Comparison of ENCODE assay signal across 8 cellular contexts in genomic region chr19:38898788-38899446, GRCh38. TPM values are rescaled to one million over a fixed set of nuclear protein-coding genes. Genes with fewer than 3 reads are reported as not detected.
DNase-seq lines count a peak whose midpoint lies in the region; ATAC-seq and TF ChIP-seq lines count a peak whose summit lies in the region.

No MANE protein-coding gene starts in this region.

- 8 to 10% methylated on average over 25 of the region's 25 CpGs for WGBS in sigmoid colon, 2 donors

- intact Hi-C loops in left ventricle myocardium superior (cut with micrococcal nuclease) = no loop called here
- intact Hi-C loops in sigmoid colon (cut with DNase I) = loop anchor here (1.0 to 5.0 kb wide), 2 partner anchors 47 to 252 kb away; partner anchors contain the start of gene ACTN4

- peak overlapping the region; percentile 58 for H3K27ac ChIP-seq in 22Rv1
- peak overlapping the region; percentile 85 to 95 (median 92) for H3K27ac ChIP-seq in sigmoid colon

- no peaks in the 10 kb centered on the region for H3K27me3 Mint-ChIP-seq in activated T-cell treated with anti-CD3 and anti-CD28 coated beads, Interleukin-2, amount 50 U/mL, for 72 hours (ENCODE audit: low read depth)

- H3K27ac Mint-ChIP-seq in activated T-cell treated with anti-CD3 and anti-CD28 coated beads, Interleukin-2, amount 50 U/mL, for 72 hours = peak overlapping the region; percentile 51

- H3K36me3 ChIP-seq in H7 (replicated peaks; ENCODE audit: control insufficient read depth, insufficient read depth, low read length) (no peaks in the 10 kb centered on the region), sigmoid colon (no peaks in the 10 kb centered on the region)

- no peak for ATAC-seq in activated T-cell treated with anti-CD3 and anti-CD28 coated beads, Interleukin-2, amount 50 U/mL, for 72 hours (replicated peaks in 1 of 2)
- ATAC-seq in left ventricle myocardium superior = peak; percentile 2
- no peak for ATAC-seq in HG02938 (IDR thresholded peaks at IDR 0.05; ENCODE audit: unreplicated experiment)

- TF ChIP-seq CTCF in 22Rv1 (IDR thresholded peaks at IDR 0.05) (no peak), sigmoid colon (IDR thresholded peaks at IDR 0.05) (no peak)

- H3K4me3 ChIP-seq in H7 (ENCODE audit: insufficient read depth, low read depth, low read length) (peak overlapping the region; percentile 74), sigmoid colon (peak overlapping the region; percentile 58 to 90 (median 66))

- no peaks in the 10 kb centered on the region for H3K9me3 ChIP-seq in sigmoid colon

- H3K4me1 Mint-ChIP-seq in activated T-cell treated with anti-CD3 and anti-CD28 coated beads, Interleukin-2, amount 50 U/mL, for 72 hours (ENCODE audit: low read depth) = peaks cover 31% of the 10 kb centered on the region

- peak overlapping the region; percentile 86 to 96 for H3K4me3 Mint-ChIP-seq in activated T-cell treated with anti-CD3 and anti-CD28 coated beads, Interleukin-2, amount 50 U/mL, for 72 hours

- TF ChIP-seq POLR2A in sigmoid colon (IDR thresholded peaks at IDR 0.05) = no peak

- peaks cover 9 to 13% of the 10 kb centered on the region in 2 donors for H3K36me3 Mint-ChIP-seq in activated T-cell treated with anti-CD3 and anti-CD28 coated beads, Interleukin-2, amount 50 U/mL, for 72 hours (ENCODE audit: insufficient read depth in 2 of 2)

- peaks cover 0 to 2% of the 10 kb centered on the region in 2 donors for H3K9me3 Mint-ChIP-seq in activated T-cell treated with anti-CD3 and anti-CD28 coated beads, Interleukin-2, amount 50 U/mL, for 72 hours

- DNase-seq in H7 = peak; percentile 66
- DNase-seq in activated T-cell treated with anti-CD3 and anti-CD28 coated beads, Interleukin-2, amount 50 U/mL, for 72 hours = no peak
- no peak for DNase-seq in left ventricle myocardium superior
- no peak for DNase-seq in sigmoid colon
- DNase-seq in NK-92 (lab: John Stamatoyannopoulos, UW; ENCODE audit: unreplicated experiment) = no peak
- no peak for DNase-seq in NCI-H2196 (lab: John Stamatoyannopoulos, UW; ENCODE audit: unreplicated experiment)

- H3K27me3 ChIP-seq in H7 (ENCODE audit: control insufficient read depth, insufficient read depth, low read length) = peaks cover 13% of the 10 kb centered on the region
- no peaks in the 10 kb centered on the region for H3K27me3 ChIP-seq in sigmoid colon

- TF ChIP-seq EP300 in sigmoid colon (IDR thresholded peaks at IDR 0.05) = no peak

- peaks cover 0 to 51% (median 37%) of the 10 kb centered on the region in 4 donors for H3K4me1 ChIP-seq in sigmoid colon

RNA-seq across cellular contexts. Expression of gene SIRT2, which starts 0.5 kb away (rescaled TPM):
- total RNA-seq in H7 (2014; rRNA removed; shearing (Covaris generic)) = 11.6 and 11.8 TPM in 2 replicates
- 10 to 100 TPM; 38.2 to 40.7 TPM for total RNA-seq in activated T-cell treated with anti-CD3 and anti-CD28 coated beads, Interleukin-2, amount 50 U/mL, for 72 hours
- 94.4 TPM for total RNA-seq in left ventricle myocardium superior
- 10 to 100 TPM; 65.5 to 92.7 (median 85.2) TPM for total RNA-seq in sigmoid colon
- 10 to 100 TPM; 36.2 to 46.7 (median 39.0) TPM for polyA plus RNA-seq in sigmoid colon

RNA-seq across cellular contexts. Expression of gene NFKBIB, which starts 0.9 kb away (rescaled TPM):
- total RNA-seq in H7 (2014; rRNA removed; shearing (Covaris generic)) = 26.0 and 30.6 TPM in 2 replicates
- total RNA-seq in activated T-cell treated with anti-CD3 and anti-CD28 coated beads, Interleukin-2, amount 50 U/mL, for 72 hours = 10 to 100 TPM; 86.5 to 89.1 TPM
- total RNA-seq in left ventricle myocardium superior (14.5 TPM), sigmoid colon (10 to 100 TPM; 13.8 to 20.2 (median 16.9) TPM)
- 10 to 100 TPM; 28.8 to 63.9 (median 45.8) TPM for polyA plus RNA-seq in sigmoid colon

RNA-seq across cellular contexts. Expression of gene CCER2, which starts 13.1 kb away (rescaled TPM):
- total RNA-seq in H7 (2014; rRNA removed; shearing (Covaris generic)) = 0.07 TPM in 1 of 2 replicates, not detected in the other
- under 1 TPM; 0.69 to 0.70 TPM for total RNA-seq in activated T-cell treated with anti-CD3 and anti-CD28 coated beads, Interleukin-2, amount 50 U/mL, for 72 hours
- total RNA-seq in left ventricle myocardium superior (not detected), sigmoid colon (1 to 10 TPM in 1 of 4 donors, under 1 TPM in 1, not detected in 2; 0.83 to 1.1 TPM)
- polyA plus RNA-seq in sigmoid colon = under 1 TPM in 1 of 3 donors, not detected in 2; 0.90 TPM

RNA-seq across cellular contexts. Expression of gene RINL, which starts 20.8 kb away (rescaled TPM):
- total RNA-seq in H7 (2014; rRNA removed; shearing (Covaris generic)) = 34.0 and 40.5 TPM in 2 replicates
- total RNA-seq in activated T-cell treated with anti-CD3 and anti-CD28 coated beads, Interleukin-2, amount 50 U/mL, for 72 hours = 100 to 1,000 TPM; 122 to 151 TPM
- 4.5 TPM for total RNA-seq in left ventricle myocardium superior
- total RNA-seq in sigmoid colon = 10 to 100 TPM in 1 of 4 donors, 1 to 10 TPM in 3; 3.5 to 15.8 (median 4.7) TPM
- 10 to 100 TPM in 1 of 3 donors, 1 to 10 TPM in 2; 3.7 to 17.6 (median 4.8) TPM for polyA plus RNA-seq in sigmoid colon

RNA-seq across cellular contexts. Expression of gene SARS2, which starts 31.6 kb away (rescaled TPM):
- total RNA-seq in H7 (2014; rRNA removed; shearing (Covaris generic)) = 65.9 and 75.6 TPM in 2 replicates
- total RNA-seq in activated T-cell treated with anti-CD3 and anti-CD28 coated beads, Interleukin-2, amount 50 U/mL, for 72 hours = 10 to 100 TPM; 21.1 to 30.1 TPM
- total RNA-seq in left ventricle myocardium superior (13.2 TPM), sigmoid colon (10 to 100 TPM in 2 of 4 donors, 1 to 10 TPM in 2; 7.4 to 32.7 (median 12.2) TPM)
- 10 to 100 TPM; 14.4 to 38.9 (median 15.3) TPM for polyA plus RNA-seq in sigmoid colon
